In the genomic region with DNA sequence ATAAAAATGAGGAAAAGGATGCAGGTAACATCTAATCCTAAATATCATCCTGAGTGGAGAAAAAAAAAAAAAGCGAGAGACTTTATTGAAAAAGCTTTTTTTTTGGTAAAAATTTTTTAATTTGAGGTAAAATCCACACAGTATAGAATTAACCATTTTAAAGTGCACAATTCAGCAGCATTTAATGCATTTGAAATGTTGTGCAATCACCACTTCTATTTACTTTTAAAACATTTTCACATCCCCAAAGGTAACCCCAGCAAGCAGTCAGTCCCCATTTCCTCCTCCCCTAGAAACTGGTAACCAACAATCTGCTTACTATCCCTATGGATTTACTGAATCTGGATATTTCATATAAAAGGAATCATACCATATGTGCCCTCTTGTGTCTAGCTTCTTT, we compare ENCODE assay signal across 11 cellular contexts.
"Had no signal": no experiment of that assay in that cellular context is flagged by ENCODE, and none has a peak within 500 bp of the region (broad histone marks: within the 10 kb centered on the region; RNA-seq: fewer than 3 reads in every experiment).

No MANE protein-coding gene starts in this region.

- FAIRE-seq: H1, H54 had no signal

- H3K9ac ChIP-seq: GM23248 had no signal

- H2AFZ ChIP-seq: GM23248, GM23338 had no signal

- H3K4me2 ChIP-seq: GM23338 had no signal

- ATAC-seq: GM23338, HCT116 had no signal

- H3K27ac ChIP-seq: GM23248 had no signal

- H3K4me3 ChIP-seq: GM23248, GM23338, HAP-1 had no signal

- H3K9me3 ChIP-seq: HAP-1 had no signal

- H3K36me3 ChIP-seq: HAP-1 had no signal

- DNase-seq: GM23248, GOT3, H7, H9, HCEC 1CT, HFFc6 had no signal
